In genomic region chr9:19378154-19378553, GRCh38 we compare ENCODE assay signal across 8 cellular contexts. TPM values are rescaled to one million over a fixed set of nuclear protein-coding genes. Genes with fewer than 3 reads are reported as not detected.
DNase-seq lines count a peak whose midpoint lies in the region; ATAC-seq and TF ChIP-seq lines count a peak whose summit lies in the region.

No MANE protein-coding gene starts in this region.

- H3K79me2 ChIP-seq in Loucy (ENCODE audit: insufficient read depth, low read length) (peaks cover 47% of the 10 kb centered on the region), neural progenitor cell (ENCODE audit: low read depth) (peaks cover 49% of the 10 kb centered on the region)

- no TSS peak for BruUV-seq in Caco-2 (replicated peaks; lab: Mats Ljungman, UMichigan)

- no peaks in the 10 kb centered on the region for H3K9me2 ChIP-seq in Loucy (replicated peaks; ENCODE audit: low read depth, low read length)

- H3K4me2 ChIP-seq in Loucy (ENCODE audit: low read depth, low read length, poor library complexity, severe bottlenecking) (peak overlapping the region; percentile 97), neural progenitor cell (peak overlapping the region; percentile 91)

- CTCF ChIA-PET in Caco-2 (lab: Charles Lee): interaction anchor here (0.6 kb wide), 1 partner anchor 79 kb away, joined by 3 read pairs; no protein-coding TSS in a partner anchor

- DNase-seq in Caco-2 (no peak), colonic mucosa (no peak), neural progenitor cell (ENCODE audit: low spot score) (no peak), cortex of kidney (lab: John Stamatoyannopoulos, UW) (no peak)

- H3K27ac Mint-ChIP-seq in Caco-2 (ENCODE audit: unreplicated experiment) (peak overlapping the region; percentile 94), neural progenitor cell (no peak overlapping the region)

- peaks cover 23% of the 10 kb centered on the region for H3K4me1 Mint-ChIP-seq in Caco-2 (ENCODE audit: low read depth, unreplicated experiment)
- H3K4me1 Mint-ChIP-seq in neural progenitor cell: peaks cover 30% of the 10 kb centered on the region

- H3K27me3 Mint-ChIP-seq in Caco-2 (ENCODE audit: insufficient read depth, unreplicated experiment): no peaks in the 10 kb centered on the region
- peaks cover 5% of the 10 kb centered on the region for H3K27me3 Mint-ChIP-seq in neural progenitor cell (ENCODE audit: insufficient read depth, low read depth)

- ATAC-seq in GM18517 (IDR thresholded peaks at IDR 0.05; ENCODE audit: unreplicated experiment) (no peak), HG03457 (IDR thresholded peaks at IDR 0.05; ENCODE audit: unreplicated experiment) (no peak), HG03354 (IDR thresholded peaks at IDR 0.05; ENCODE audit: poor library complexity, severe bottlenecking, unreplicated experiment) (no peak)

- H3K4me1 ChIP-seq in Caco-2: peaks cover 15% of the 10 kb centered on the region
- peaks cover 44% of the 10 kb centered on the region for H3K4me1 ChIP-seq in Loucy (ENCODE audit: insufficient read depth, low read length, poor library complexity, severe bottlenecking)
- H3K4me1 ChIP-seq in colonic mucosa: peaks cover 12% of the 10 kb centered on the region
- peaks cover 28% of the 10 kb centered on the region for H3K4me1 ChIP-seq in neural progenitor cell

- H3F3A ChIP-seq in Loucy (ENCODE audit: low read depth) (peaks cover 13% of the 10 kb centered on the region), neural progenitor cell (ENCODE audit: low read depth) (peaks cover 76% of the 10 kb centered on the region)

- no peaks in the 10 kb centered on the region for H3K9me3 ChIP-seq in Caco-2
- H3K9me3 ChIP-seq in Loucy (ENCODE audit: insufficient read depth, low read depth, low read length): no peaks in the 10 kb centered on the region
- H3K9me3 ChIP-seq in colonic mucosa: no peaks in the 10 kb centered on the region
- no peaks in the 10 kb centered on the region for H3K9me3 ChIP-seq in neural progenitor cell (ENCODE audit: low read depth)

- no peak for TF ChIP-seq CTCF in Caco-2 (IDR thresholded peaks at IDR 0.05; ENCODE audit: insufficient read depth in 1 of 2, low read depth in 1 of 2, low read length in 1 of 2, severe bottlenecking in 1 of 2, unreplicated experiment in 1 of 2)
- TF ChIP-seq CTCF in Loucy (conservative IDR thresholded peaks at IDR 0.05; ENCODE audit: low read length): no peak
- TF ChIP-seq CTCF in colonic mucosa (IDR thresholded peaks at IDR 0.05): no peak
- TF ChIP-seq CTCF in neural progenitor cell (IDR thresholded peaks at IDR 0.05): no peak

- H3K27ac ChIP-seq in colonic mucosa: no peak overlapping the region
- H3K27ac ChIP-seq in neural progenitor cell: peak overlapping the region; percentile 92

- H3K36me3 Mint-ChIP-seq in Caco-2 (ENCODE audit: insufficient read depth, unreplicated experiment) (peaks cover 74% of the 10 kb centered on the region), neural progenitor cell (peaks cover 28% of the 10 kb centered on the region)

- intact Hi-C loops in Caco-2 (cut with micrococcal nuclease; ENCODE audit: unreplicated experiment): loop anchor here (10.0 kb wide), 1 partner anchor 333 kb away; the partner anchor contains the start of gene RRAGA
- intact Hi-C loops in colonic mucosa (cut with DNase I): loop anchor here (5.0 kb wide), 1 partner anchor 79 kb away; no protein-coding TSS in a partner anchor

- no peak overlapping the region for H2AFZ ChIP-seq in Loucy (ENCODE audit: low read length)
- no peak overlapping the region for H2AFZ ChIP-seq in neural progenitor cell (replicated peaks)

- H3K4me3 Mint-ChIP-seq in Caco-2 (ENCODE audit: unreplicated experiment) (peak overlapping the region; percentile 82), neural progenitor cell (peak overlapping the region; percentile 99)

- H3K36me3 ChIP-seq in Caco-2 (ENCODE audit: control insufficient read depth, insufficient read depth, low read length) (peaks cover 1% of the 10 kb centered on the region; the same call in 1 of the 2 replicates), Loucy (ENCODE audit: insufficient read depth, low read length) (peaks cover 63% of the 10 kb centered on the region), colonic mucosa (peaks cover 11% of the 10 kb centered on the region), neural progenitor cell (peaks cover 39% of the 10 kb centered on the region)

- H3K4me3 ChIP-seq in Caco-2 (ENCODE audit: low read depth, low read length) (peak overlapping the region; percentile 71), Loucy (ENCODE audit: low read length, poor library complexity, severe bottlenecking) (peak overlapping the region; percentile 99), colonic mucosa (peak overlapping the region; percentile 75), neural progenitor cell (peak overlapping the region; percentile 89)

- no peaks in the 10 kb centered on the region for H3K9me3 Mint-ChIP-seq in Caco-2 (ENCODE audit: unreplicated experiment)
- H3K9me3 Mint-ChIP-seq in neural progenitor cell: no peaks in the 10 kb centered on the region

- H3K27me3 ChIP-seq in Caco-2 (replicated peaks; ENCODE audit: control insufficient read depth, insufficient read depth, low read length) (no peaks in the 10 kb centered on the region), Loucy (ENCODE audit: insufficient read depth, low read length, poor library complexity, severe bottlenecking) (peaks cover 8% of the 10 kb centered on the region), colonic mucosa (no peaks in the 10 kb centered on the region), neural progenitor cell (no peaks in the 10 kb centered on the region)

- POLR2A ChIA-PET in Caco-2 (lab: Charles Lee): no interaction called here

- H4K20me1 ChIP-seq in Loucy (ENCODE audit: insufficient read depth, low read length, poor library complexity, severe bottlenecking) (peaks cover 50% of the 10 kb centered on the region), neural progenitor cell (ENCODE audit: low read depth) (peaks cover 45% of the 10 kb centered on the region)

- H3K9ac ChIP-seq in Loucy (ENCODE audit: low read depth, low read length, poor library complexity, severe bottlenecking) (peak overlapping the region; percentile 97), colonic mucosa (ENCODE audit: low read depth in 2 of 2, low read length in 2 of 2) (peak overlapping the region in 1 of 2 donors; percentile 95), neural progenitor cell (peak overlapping the region; percentile 99)

RNA-seq across cellular contexts. Expression of gene RPS6, which starts 1.9 kb away (rescaled TPM):
- total RNA-seq in Caco-2 (2022) (1,720 and 1,761 TPM in 2 replicates), colonic mucosa (1,000 to 10,000 TPM; 1,965 to 2,018 TPM), neural progenitor cell (ENCODE audit: low replicate concordance) (2,264 and 3,753 TPM in 2 replicates)

RNA-seq across cellular contexts. Expression of gene ACER2, which starts 30.7 kb away (rescaled TPM):
- total RNA-seq in Caco-2 (2022) (2.4 and 2.5 TPM in 2 replicates), colonic mucosa (10 to 100 TPM; 10.6 to 11.9 TPM), neural progenitor cell (ENCODE audit: low replicate concordance) (5.6 and 8.1 TPM in 2 replicates)
